Comparison of ENCODE assay signal across 1 cellular context in the genomic region with DNA sequence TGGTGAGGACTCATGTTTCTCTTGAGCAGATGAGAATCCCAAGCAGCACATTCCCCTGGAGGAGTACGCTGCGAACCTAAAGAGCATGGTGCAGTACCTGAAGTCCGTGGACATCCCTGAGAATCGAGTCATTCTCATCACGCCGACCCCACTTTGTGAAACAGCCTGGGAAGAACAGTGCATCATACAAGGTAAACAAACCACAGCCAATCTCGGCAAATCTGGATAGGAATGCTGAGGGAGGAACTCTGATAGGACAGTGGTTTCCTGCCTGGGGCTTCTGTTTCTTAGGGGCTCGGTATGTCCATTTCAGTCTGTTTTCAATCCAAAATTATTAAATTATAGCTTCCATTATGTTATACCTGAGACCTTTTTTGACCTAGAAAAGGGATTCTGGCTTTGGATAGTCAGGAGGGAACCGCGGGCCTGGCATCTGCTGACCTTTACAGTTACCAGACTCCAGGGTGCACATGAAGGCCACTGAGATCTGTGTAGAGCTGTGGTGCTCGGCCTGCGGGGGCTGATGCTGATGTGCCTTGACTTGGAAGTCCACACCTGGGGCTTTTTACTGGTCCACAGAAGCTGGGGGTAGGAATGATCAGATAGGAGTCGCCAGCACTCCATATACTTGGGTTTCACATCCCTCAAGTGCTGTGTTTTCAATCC.
TF ChIP-seq lines count a peak whose summit lies in the region.

No MANE protein-coding gene starts in this region.

TF ChIP-seq in HepG2, 621 proteins besides CTCF, POLR2A, EP300 and RAD21:
- TF ChIP-seq FOXA3 (CRISPR knock-in tag; IDR thresholded peaks at IDR 0.05) (0 out of 2 replicates have a peak, but pooled peaks have one; percentile 23), TEAD3 (CRISPR knock-in tag; optimal IDR thresholded peaks at IDR 0.05; ENCODE audit: borderline replicate concordance) (peak; percentile 14), ADNP (CRISPR knock-in tag; IDR thresholded peaks at IDR 0.05) (no peak), THAP8 (CRISPR knock-in tag; IDR thresholded peaks at IDR 0.05; ENCODE audit: borderline replicate concordance) (no peak), ASH2L (IDR thresholded peaks at IDR 0.05; ENCODE audit: insufficient read length, low read depth, low read length) (no peak), SNRNP70 (IDR thresholded peaks at IDR 0.05; ENCODE audit: low read depth, low read length) (no peak)
